ENCODE assay signal across 7 cellular contexts in genomic region chr2:177783835-177784448, GRCh38.
DNase-seq lines count a peak whose midpoint lies in the region; ATAC-seq lines count a peak whose summit lies in the region.

No MANE protein-coding gene starts in this region.

- DNase-seq in activated CD4-positive, alpha-beta memory T cell treated with anti-CD3 and anti-CD28 coated beads for 36 hours: no peak
- peak in 1 of 10 donors; percentile 10 for DNase-seq in naive thymus-derived CD8-positive, alpha-beta T cell
- no peak for DNase-seq in NCI-H2171 (lab: John Stamatoyannopoulos, UW)
- no peak for DNase-seq in retina
- no peak for DNase-seq in T1000 (lab: John Stamatoyannopoulos, UW)

- no peaks in the 10 kb centered on the region for H3K36me3 Mint-ChIP-seq in activated CD4-positive, alpha-beta memory T cell treated with anti-CD3 and anti-CD28 coated beads for 36 hours
- H3K36me3 Mint-ChIP-seq in naive thymus-derived CD8-positive, alpha-beta T cell: peaks cover 0 to 10% (median 0%) of the 10 kb centered on the region in 3 donors

- intact Hi-C loops in activated CD4-positive, alpha-beta memory T cell treated with anti-CD3 and anti-CD28 coated beads for 36 hours (cut with micrococcal nuclease): loop anchor here (1.0 to 10.0 kb wide), 5 partner anchors 15 to 787 kb away; no protein-coding TSS in a partner anchor

- POLR2A ChIA-PET in activated CD4-positive, alpha-beta memory T cell treated with anti-CD3 and anti-CD28 coated beads for 36 hours (lab: Charles Lee): no interaction called here
- POLR2A ChIA-PET in naive thymus-derived CD8-positive, alpha-beta T cell (lab: Charles Lee): interaction anchor here (0.5 kb wide), 1 partner anchor 490 kb away, joined by 9 read pairs; no protein-coding TSS in a partner anchor

- H3K4me3 Mint-ChIP-seq in activated CD4-positive, alpha-beta memory T cell treated with anti-CD3 and anti-CD28 coated beads for 36 hours: peak overlapping the region; percentile 36
- peak overlapping the region in 7 of 10 donors; percentile 5 to 73 (median 60) for H3K4me3 Mint-ChIP-seq in naive thymus-derived CD8-positive, alpha-beta T cell

- no peaks in the 10 kb centered on the region for H3K27me3 Mint-ChIP-seq in activated CD4-positive, alpha-beta memory T cell treated with anti-CD3 and anti-CD28 coated beads for 36 hours
- peaks cover 0 to 7% (median 0%) of the 10 kb centered on the region in 5 donors for H3K27me3 Mint-ChIP-seq in naive thymus-derived CD8-positive, alpha-beta T cell

- H3K4me1 Mint-ChIP-seq in activated CD4-positive, alpha-beta memory T cell treated with anti-CD3 and anti-CD28 coated beads for 36 hours (ENCODE audit: low read depth): peaks cover 41% of the 10 kb centered on the region
- peaks cover 8 to 41% (median 30%) of the 10 kb centered on the region in 4 donors for H3K4me1 Mint-ChIP-seq in naive thymus-derived CD8-positive, alpha-beta T cell

- H3K27ac Mint-ChIP-seq in activated CD4-positive, alpha-beta memory T cell treated with anti-CD3 and anti-CD28 coated beads for 36 hours: peak overlapping the region; percentile 81
- peak overlapping the region in 5 of 10 donors; percentile 48 to 88 (median 73) for H3K27ac Mint-ChIP-seq in naive thymus-derived CD8-positive, alpha-beta T cell

- no peaks in the 10 kb centered on the region for H3K9me3 Mint-ChIP-seq in activated CD4-positive, alpha-beta memory T cell treated with anti-CD3 and anti-CD28 coated beads for 36 hours
- H3K9me3 Mint-ChIP-seq in naive thymus-derived CD8-positive, alpha-beta T cell: peaks cover 0 to 7% (median 0%) of the 10 kb centered on the region in 9 donors

- CTCF ChIA-PET in activated CD4-positive, alpha-beta memory T cell treated with anti-CD3 and anti-CD28 coated beads for 36 hours (lab: Charles Lee): interaction anchor here (0.6 to 2.7 kb wide), 5 partner anchors 10 to 619 kb away, joined by 3 to 11 read pairs (median 3); no protein-coding TSS in a partner anchor

- peak; percentile 80 for ATAC-seq in GM19043 (IDR thresholded peaks at IDR 0.05; ENCODE audit: low read depth, unreplicated experiment)
- ATAC-seq in HG03378 (IDR thresholded peaks at IDR 0.05; ENCODE audit: unreplicated experiment): peak; percentile 98
- peak; percentile 54 to 62 for ATAC-seq in naive thymus-derived CD8-positive, alpha-beta T cell
